In genomic region chr11:111399187-111400031, GRCh38 we compare ENCODE assay signal across 14 cellular contexts.
DNase-seq lines count a peak whose midpoint lies in the region; ATAC-seq and TF ChIP-seq lines count a peak whose summit lies in the region.
"Had no signal": no experiment of that assay in that cellular context is flagged by ENCODE, and none has a peak within 500 bp of the region (broad histone marks: within the 10 kb centered on the region; RNA-seq: fewer than 3 reads in every experiment).

No MANE protein-coding gene starts in this region.

- H3K9me3 Mint-ChIP-seq in stimulated activated naive CD8-positive, alpha-beta T cell treated with anti-CD3 and anti-CD28 coated beads, Interleukin-15, Interleukin-2, amounts not matched to agents 100 ng/mL and 50 ng/mL, for 24 hours = no peaks in the 10 kb centered on the region

- peaks cover 42% of the 10 kb centered on the region for H3K4me1 Mint-ChIP-seq in stimulated activated naive CD8-positive, alpha-beta T cell treated with anti-CD3 and anti-CD28 coated beads, Interleukin-15, Interleukin-2, amounts not matched to agents 100 ng/mL and 50 ng/mL, for 24 hours (ENCODE audit: low read depth)
- H3K4me1 Mint-ChIP-seq: CD4-positive, alpha-beta memory T cell had no signal

- TF ChIP-seq POLR2A in Raji (IDR thresholded peaks at IDR 0.05; ENCODE audit: insufficient read depth, low read depth, low read length) = peak; percentile 18; the same call in 1 of the 2 replicates

- H3K27me3 Mint-ChIP-seq in stimulated activated naive CD8-positive, alpha-beta T cell treated with anti-CD3 and anti-CD28 coated beads, Interleukin-15, Interleukin-2, amounts not matched to agents 100 ng/mL and 50 ng/mL, for 24 hours = no peaks in the 10 kb centered on the region

- peak overlapping the region; percentile 10 for H3K4me3 Mint-ChIP-seq in stimulated activated naive CD8-positive, alpha-beta T cell treated with anti-CD3 and anti-CD28 coated beads, Interleukin-15, Interleukin-2, amounts not matched to agents 100 ng/mL and 50 ng/mL, for 24 hours
- H3K4me3 Mint-ChIP-seq: activated T-cell treated with anti-CD3 and anti-CD28 coated beads, Interleukin-2, amount 50 U/mL, for 4 hours had no signal

- H3K36me3 Mint-ChIP-seq in stimulated activated naive CD8-positive, alpha-beta T cell treated with anti-CD3 and anti-CD28 coated beads, Interleukin-15, Interleukin-2, amounts not matched to agents 100 ng/mL and 50 ng/mL, for 24 hours (ENCODE audit: low read depth) = no peaks in the 10 kb centered on the region
- H3K36me3 Mint-ChIP-seq: CD4-positive, alpha-beta memory T cell had no signal

- no peak for DNase-seq in stimulated activated naive CD8-positive, alpha-beta T cell treated with anti-CD3 and anti-CD28 coated beads, Interleukin-15, Interleukin-2, amounts not matched to agents 100 U/mL and 50 U/mL, for 24 hours
- DNase-seq in NCI-H1436 treated with DMSO at 0.1 percent for 48 hours (lab: John Stamatoyannopoulos, UW) = no peak
- DNase-seq: activated T-cell treated with anti-CD3 and anti-CD28 coated beads, Interleukin-2, amount 50 U/mL, for 4 hours; CD4-positive, alpha-beta memory T cell; EL; kidney glomerular epithelial cell; NCI-H1694 treated with DMSO at 0.1 percent for 48 hours; upper lobe of right lung had no signal

- H3K27ac Mint-ChIP-seq in stimulated activated naive CD8-positive, alpha-beta T cell treated with anti-CD3 and anti-CD28 coated beads, Interleukin-15, Interleukin-2, amounts not matched to agents 100 ng/mL and 50 ng/mL, for 24 hours = peak overlapping the region; percentile 38
- H3K27ac Mint-ChIP-seq: CD4-positive, alpha-beta memory T cell had no signal

- no peak for ATAC-seq in stimulated activated naive CD8-positive, alpha-beta T cell treated with anti-CD3 and anti-CD28 coated beads, Interleukin-15, Interleukin-2, amounts not matched to agents 100 U/mL and 50 U/mL, for 24 hours
- ATAC-seq in GM21529 (IDR thresholded peaks at IDR 0.05; ENCODE audit: unreplicated experiment) (peak; percentile 53), HG02885 (IDR thresholded peaks at IDR 0.05; ENCODE audit: poor library complexity, unreplicated experiment) (no peak), HG03354 (IDR thresholded peaks at IDR 0.05; ENCODE audit: poor library complexity, severe bottlenecking, unreplicated experiment) (no peak), GM19467 (IDR thresholded peaks at IDR 0.05; ENCODE audit: unreplicated experiment) (no peak)
- ATAC-seq: activated T-cell treated with anti-CD3 and anti-CD28 coated beads, Interleukin-2, amount 50 U/mL, for 4 hours; upper lobe of right lung had no signal
